12 cellular contexts compared by ENCODE assay signal in genomic region chr12:503111-503761, GRCh38. TPM values are rescaled to one million over a fixed set of nuclear protein-coding genes. Genes with fewer than 3 reads are reported as not detected.
A peak's percentile ranks its signal among the peaks of the same experiment; 100 is the strongest.
DNase-seq lines count a peak whose midpoint lies in the region; ATAC-seq and TF ChIP-seq lines count a peak whose summit lies in the region.
"Had no signal": no experiment of that assay in that cellular context is flagged by ENCODE, and none has a peak within 500 bp of the region (broad histone marks: within the 10 kb centered on the region; RNA-seq: fewer than 3 reads in every experiment).

No MANE protein-coding gene starts in this region.

- no peak overlapping the region for H3K27ac ChIP-seq in neural progenitor cell
- H3K27ac ChIP-seq: uterus had no signal

- H3K4me2 ChIP-seq in neural progenitor cell: no peak overlapping the region

- H3K9ac ChIP-seq in NT2/D1 (ENCODE audit: insufficient read length, low read depth) (peak overlapping the region; percentile 34), neural progenitor cell (no peak overlapping the region)

- H3K9me3 ChIP-seq in NT2/D1 (ENCODE audit: insufficient read depth, low read length): no peaks in the 10 kb centered on the region
- H3K9me3 ChIP-seq in neural progenitor cell (ENCODE audit: low read depth): no peaks in the 10 kb centered on the region
- H3K9me3 ChIP-seq: uterus had no signal

- peaks cover 12% of the 10 kb centered on the region for H3K79me2 ChIP-seq in neural progenitor cell (ENCODE audit: low read depth)

- H3K4me3 ChIP-seq in NT2/D1 (ENCODE audit: insufficient read length, low read depth) (no peak overlapping the region), neural progenitor cell (no peak overlapping the region)
- H3K4me3 ChIP-seq: K562, uterus had no signal

- H3K9me3 Mint-ChIP-seq in Calu3 (ENCODE audit: low read depth, unreplicated experiment): no peaks in the 10 kb centered on the region
- H3K9me3 Mint-ChIP-seq in neural progenitor cell: no peaks in the 10 kb centered on the region
- H3K9me3 Mint-ChIP-seq in effector memory CD8-positive, alpha-beta T cell: no peaks in the 10 kb centered on the region
- H3K9me3 Mint-ChIP-seq: CD4-positive, alpha-beta memory T cell had no signal

- H3K27ac Mint-ChIP-seq in Calu3 (ENCODE audit: unreplicated experiment): peak overlapping the region; percentile 87
- peak overlapping the region; percentile 30 for H3K27ac Mint-ChIP-seq in neural progenitor cell
- no peak overlapping the region for H3K27ac Mint-ChIP-seq in effector memory CD8-positive, alpha-beta T cell

- H3K4me1 Mint-ChIP-seq in Calu3 (ENCODE audit: low read depth, unreplicated experiment): peaks cover 40% of the 10 kb centered on the region
- H3K4me1 Mint-ChIP-seq in neural progenitor cell: peaks cover 21% of the 10 kb centered on the region
- H3K4me1 Mint-ChIP-seq in effector memory CD8-positive, alpha-beta T cell (ENCODE audit: low read depth in 2 of 2): peaks cover 9 to 16% of the 10 kb centered on the region in 2 donors

- peak; percentile 47 for ATAC-seq in Right ventricle myocardium inferior
- ATAC-seq in GM19395 (IDR thresholded peaks at IDR 0.05; ENCODE audit: unreplicated experiment): no peak
- ATAC-seq in effector memory CD8-positive, alpha-beta T cell (replicated peaks): no peak
- ATAC-seq in HG03135 (IDR thresholded peaks at IDR 0.05; ENCODE audit: unreplicated experiment): no peak
- ATAC-seq: K562 had no signal

- CTCF ChIA-PET in Calu3 (lab: Charles Lee): interaction anchor here (0.6 to 2.5 kb wide), 6 partner anchors 15 to 63 kb away, joined by 3 to 21 read pairs (median 5); no protein-coding TSS in a partner anchor

- H3K4me1 ChIP-seq in NT2/D1 (ENCODE audit: insufficient read depth, insufficient read length) (peaks cover 26% of the 10 kb centered on the region), neural progenitor cell (peaks cover 28% of the 10 kb centered on the region)
- H3K4me1 ChIP-seq: uterus had no signal

- no peaks in the 10 kb centered on the region for H3K36me3 ChIP-seq in NT2/D1 (ENCODE audit: insufficient read depth, insufficient read length, low read length)
- no peaks in the 10 kb centered on the region for H3K36me3 ChIP-seq in neural progenitor cell
- H3K36me3 ChIP-seq: uterus had no signal

- H2AFZ ChIP-seq in neural progenitor cell (replicated peaks): no peak overlapping the region

- H3K27me3 ChIP-seq in NT2/D1 (ENCODE audit: insufficient read depth, insufficient read length): no peaks in the 10 kb centered on the region
- no peaks in the 10 kb centered on the region for H3K27me3 ChIP-seq in neural progenitor cell
- H3K27me3 ChIP-seq: uterus had no signal

- DNase-seq in Calu3 (peak; percentile 87), NT2/D1 (ENCODE audit: low read depth, low spot score) (no peak), Right ventricle myocardium inferior (ENCODE audit: missing footprints) (no peak), neural progenitor cell (ENCODE audit: low spot score) (no peak), NCI-H2227 (lab: John Stamatoyannopoulos, UW; ENCODE audit: unreplicated experiment) (no peak)
- no peak for DNase-seq in effector memory CD8-positive, alpha-beta T cell
- DNase-seq: activated CD4-positive, alpha-beta T cell treated with anti-CD3 and anti-CD28 coated beads, Interleukin-2, amount 50 U/mL, for 48 hours; CD4-positive, alpha-beta memory T cell; uterus had no signal

- H3K27me3 Mint-ChIP-seq in Calu3 (ENCODE audit: unreplicated experiment) (no peaks in the 10 kb centered on the region), neural progenitor cell (ENCODE audit: insufficient read depth, low read depth) (peaks cover under 1% of the 10 kb centered on the region)
- H3K27me3 Mint-ChIP-seq in effector memory CD8-positive, alpha-beta T cell: peaks cover 0 to 15% of the 10 kb centered on the region in 2 donors

- intact Hi-C loops in Calu3 (cut with micrococcal nuclease; ENCODE audit: unreplicated experiment): loop anchor here (5.0 kb wide), 2 partner anchors 34 to 41 kb away; no protein-coding TSS in a partner anchor
- intact Hi-C loops in Right ventricle myocardium inferior (cut with DNase I): loop anchor here (2.0 to 5.0 kb wide), 2 partner anchors 44 to 46 kb away; partner anchors contain the start of gene B4GALNT3

- H3K36me3 Mint-ChIP-seq in Calu3 (ENCODE audit: insufficient read depth, unreplicated experiment) (peaks cover 6% of the 10 kb centered on the region), neural progenitor cell (no peaks in the 10 kb centered on the region)
- peaks cover 4% of the 10 kb centered on the region for H3K36me3 Mint-ChIP-seq in effector memory CD8-positive, alpha-beta T cell (ENCODE audit: insufficient read depth)
- H3K36me3 Mint-ChIP-seq: CD4-positive, alpha-beta memory T cell had no signal

- peak overlapping the region; percentile 69 for H3K4me3 Mint-ChIP-seq in Calu3 (ENCODE audit: low read depth, unreplicated experiment)
- H3K4me3 Mint-ChIP-seq in neural progenitor cell: no peak overlapping the region
- no peak overlapping the region for H3K4me3 Mint-ChIP-seq in effector memory CD8-positive, alpha-beta T cell
- H3K4me3 Mint-ChIP-seq: CD4-positive, alpha-beta memory T cell had no signal

- H3F3A ChIP-seq in neural progenitor cell (ENCODE audit: low read depth): peaks cover 2% of the 10 kb centered on the region

- TF ChIP-seq CTCF in Calu3 (IDR thresholded peaks at IDR 0.05; ENCODE audit: unreplicated experiment): no peak
- no peak for TF ChIP-seq CTCF in neural progenitor cell (IDR thresholded peaks at IDR 0.05)

- no peaks in the 10 kb centered on the region for H4K20me1 ChIP-seq in neural progenitor cell (ENCODE audit: low read depth)

- BruUV-seq in Calu3 (replicated peaks; lab: Mats Ljungman, UMichigan): no TSS peak

RNA-seq across cellular contexts. Expression of gene B4GALNT3, which starts 43.5 kb away (rescaled TPM):
- total RNA-seq in Calu3 (2022): 15.9 and 19.3 TPM in 2 replicates
- total RNA-seq in Right ventricle myocardium inferior: 36.6 TPM
- total RNA-seq in neural progenitor cell (ENCODE audit: low replicate concordance): 29.0 and 30.8 TPM in 2 replicates

Comparison
In these comparisons a context has a peak if more than half of its experiments do, and no peak if none do; other contexts are left out.
1. H3K27ac Mint-ChIP-seq: peak in Calu3 (single experiment) and neural progenitor cell (single experiment); none in effector memory CD8-positive, alpha-beta T cell (0 of 2).